Comparison of ENCODE assay signal across 17 cellular contexts in genomic region chr21:33700491-33700890, GRCh38.
DNase-seq lines count a peak whose midpoint lies in the region; TF ChIP-seq lines count a peak whose summit lies in the region.
"Had no signal": no experiment of that assay in that cellular context is flagged by ENCODE, and none has a peak within 500 bp of the region (broad histone marks: within the 10 kb centered on the region; RNA-seq: fewer than 3 reads in every experiment).

No MANE protein-coding gene starts in this region.

- H3K4me3 ChIP-seq in HEK293 (ENCODE audit: low read depth, low read length) (no peak overlapping the region), retinal pigment epithelial cell (ENCODE audit: low read length) (no peak overlapping the region)

- POLR2A ChIA-PET in HEK293 (lab: Yijun Ruan, JAX) = no interaction called here

- peaks cover 4% of the 10 kb centered on the region; the same call in 1 of the 2 replicates for H3K4me1 ChIP-seq in HEK293 (ENCODE audit: control insufficient read depth, insufficient read depth, low read length)

- CTCF ChIA-PET in HEK293 (lab: Yijun Ruan, JAX) = no interaction called here

- no peaks in the 10 kb centered on the region for H3K36me3 ChIP-seq in HEK293 (ENCODE audit: control insufficient read depth in 2 of 2, insufficient read depth in 1 of 2, low read length in 2 of 2)
- H3K36me3 ChIP-seq: BE2C had no signal

- H3K9me3 ChIP-seq in HEK293 (ENCODE audit: control insufficient read depth, insufficient read depth, low read depth, low read length) = no peaks in the 10 kb centered on the region
- H3K9me3 ChIP-seq: BE2C had no signal

- DNase-seq in D341Med (ENCODE audit: low spot score) = peak; percentile 70
- peak; percentile 93 for DNase-seq in NCI-H82 treated with DMSO at 0.1 percent for 48 hours (lab: John Stamatoyannopoulos, UW; ENCODE audit: unreplicated experiment)
- peak; percentile 46 for DNase-seq in retinal pigment epithelial cell (ENCODE audit: low read depth)
- no peak for DNase-seq in dedifferentiated amniotic fluid mesenchymal stem cell (ENCODE audit: extremely low spot score)
- DNase-seq in SKM-1 treated with dmso at 0.1 percent for 144 hours (lab: John Stamatoyannopoulos, UW; ENCODE audit: unreplicated experiment) = no peak
- DNase-seq: ACHN; BE2C; C1 segment of cervical spinal cord; CD4-positive, CD25-positive, alpha-beta regulatory T cell; CD8-positive, alpha-beta memory T cell; COR-L47; DMS153; DMS79 treated with DMSO at 0.1 percent for 48 hours; GF-D8; GOT3; H7 had no signal

- TF ChIP-seq CTCF in HEK293 (tag by site-specific recombination; IDR thresholded peaks at IDR 0.05) (no peak), retinal pigment epithelial cell (conservative IDR thresholded peaks at IDR 0.05; ENCODE audit: low read depth, low read length) (no peak)

- H3K27ac ChIP-seq in HEK293 (ENCODE audit: extremely low read depth, low read depth, low read length) = no peak overlapping the region

TF ChIP-seq in HEK293, 187 proteins besides CTCF, POLR2A, EP300 and RAD21:
- TF ChIP-seq ZNF184 (tag by site-specific recombination; IDR thresholded peaks at IDR 0.05) (no peak), HOXD13 (CRISPR knock-in tag; IDR thresholded peaks at IDR 0.05; ENCODE audit: borderline replicate concordance) (no peak), FEZF1 (tag by site-specific recombination; IDR thresholded peaks at IDR 0.05) (no peak), ZNF202 (tag by site-specific recombination; IDR thresholded peaks at IDR 0.05; ENCODE audit: borderline replicate concordance) (no peak), ZNF341 (tag by site-specific recombination; IDR thresholded peaks at IDR 0.05; ENCODE audit: low read depth) (0 out of 2 replicates have a peak, but pooled peaks have one; percentile 8), ZBTB1 (tag by site-specific recombination; IDR thresholded peaks at IDR 0.05) (no peak)
TF ChIP-seq in HEK293: peak in this region for 1.

Comparison
In these comparisons a context has a peak if more than half of its experiments do, and no peak if none do; other contexts are left out.
1. DNase-seq: peak in D341Med (single experiment), NCI-H82 treated with DMSO at 0.1 percent for 48 hours (single experiment) and retinal pigment epithelial cell (single experiment); none in dedifferentiated amniotic fluid mesenchymal stem cell (single experiment) and SKM-1 treated with dmso at 0.1 percent for 144 hours (single experiment).